ENCODE assay signal across 3 cellular contexts in genomic region chr13:19264711-19265110, GRCh38.
"Had no signal": no experiment of that assay in that cellular context is flagged by ENCODE, and none has a peak within 500 bp of the region (broad histone marks: within the 10 kb centered on the region; RNA-seq: fewer than 3 reads in every experiment).

No MANE protein-coding gene starts in this region.

- ATAC-seq: GM12878 had no signal

- H3K4me3 ChIP-seq: GM12878 had no signal

- DNase-seq: GDM1, GF-D8 had no signal
